18 cellular contexts compared by ENCODE assay signal in genomic region chr20:33857722-33858563, GRCh38. TPM values are rescaled to one million over a fixed set of nuclear protein-coding genes. Genes with fewer than 3 reads are reported as not detected.
A peak's percentile ranks its signal among the peaks of the same experiment; 100 is the strongest.
DNase-seq lines count a peak whose midpoint lies in the region; ATAC-seq and TF ChIP-seq lines count a peak whose summit lies in the region.
"Had no signal": no experiment of that assay in that cellular context is flagged by ENCODE, and none has a peak within 500 bp of the region (broad histone marks: within the 10 kb centered on the region; RNA-seq: fewer than 3 reads in every experiment).

No MANE protein-coding gene starts in this region.

- H3K4me3 ChIP-seq in OCI-LY7 (ENCODE audit: low read depth, low read length, poor library complexity, severe bottlenecking) (no peak overlapping the region), right atrium auricular region (no peak overlapping the region)
- H3K4me3 ChIP-seq: esophagus squamous epithelium, uterus had no signal

- intact Hi-C loops in OCI-LY7 (cut with micrococcal nuclease; ENCODE audit: unreplicated experiment), result loop anchor here (2.0 kb wide), 1 partner anchor 65 kb away; no protein-coding TSS in a partner anchor
- intact Hi-C loops in posterior vena cava (cut with DNase I), result loop anchor here in 1 of 2 donors (1.0 kb wide), 1 partner anchor 22 kb away; no protein-coding TSS in a partner anchor

- H3K27ac Mint-ChIP-seq in activated CD8-positive, alpha-beta memory T cell treated with anti-CD3 and anti-CD28 coated beads, Interleukin-2, amount 10 ng/mL, durations not matched to agents 7 days and 5 days, result peak overlapping the region; percentile 90
- H3K27ac Mint-ChIP-seq in central memory CD8-positive, alpha-beta T cell (ENCODE audit: low read depth), result peak overlapping the region; percentile 77
- H3K27ac Mint-ChIP-seq: dendritic cell treated with granulocyte-macrophage colony-stimulating factor and Interleukin-4, amounts not matched to agents 40 ng/mL and 50 ng/mL, for 4 days had no signal

- H3K36me3 ChIP-seq in OCI-LY7 (ENCODE audit: insufficient read depth, low read length), result peaks cover 37% of the 10 kb centered on the region
- peaks cover 21% of the 10 kb centered on the region for H3K36me3 ChIP-seq in right atrium auricular region
- H3K36me3 ChIP-seq: uterus had no signal

- TF ChIP-seq CTCF in OCI-LY7 (conservative IDR thresholded peaks at IDR 0.05; ENCODE audit: low read length) (no peak), right atrium auricular region (IDR thresholded peaks at IDR 0.05) (no peak)

- H4K20me1 ChIP-seq in OCI-LY7 (ENCODE audit: insufficient read depth, low read length), result no peaks in the 10 kb centered on the region

- H3K27ac ChIP-seq in OCI-LY7 (ENCODE audit: low read depth, low read length, poor library complexity, severe bottlenecking) (peak overlapping the region; percentile 57), right atrium auricular region (no peak overlapping the region)

- no peak for ATAC-seq in activated CD8-positive, alpha-beta memory T cell treated with anti-CD3 and anti-CD28 coated beads, Interleukin-2, amount 10 ng/mL, durations not matched to agents 7 days and 5 days
- ATAC-seq in central memory CD8-positive, alpha-beta T cell (replicated peaks; ENCODE audit: extremely low read depth, poor library complexity, severe bottlenecking), result no peak

- peaks cover 33% of the 10 kb centered on the region for H3K36me3 Mint-ChIP-seq in activated CD8-positive, alpha-beta memory T cell treated with anti-CD3 and anti-CD28 coated beads, Interleukin-2, amount 10 ng/mL, durations not matched to agents 7 days and 5 days
- H3K36me3 Mint-ChIP-seq in central memory CD8-positive, alpha-beta T cell (ENCODE audit: insufficient read depth), result peaks cover 13% of the 10 kb centered on the region

- POLR2A ChIA-PET in OCI-LY7 (lab: Charles Lee), result interaction anchor here (0.7 to 1.2 kb wide), 3 partner anchors 26 to 56 kb away, joined by 3 read pairs; no protein-coding TSS in a partner anchor

- no peak for DNase-seq in activated CD8-positive, alpha-beta memory T cell treated with anti-CD3 and anti-CD28 coated beads, Interleukin-2, amount 10 ng/mL, durations not matched to agents 7 days and 5 days
- no peak for DNase-seq in activated CD8-positive, alpha-beta memory T cell treated with anti-CD3 and anti-CD28 coated beads for 24 hours
- DNase-seq in OCI-LY7 (ENCODE audit: low spot score) (no peak), posterior vena cava (ENCODE audit: low spot score) (peak; percentile 32), right atrium auricular region (ENCODE audit: low spot score) (no peak), iPS-NIHi7 (ENCODE audit: extremely low spot score) (no peak), glomerular visceral epithelial cell (ENCODE audit: extremely low spot score) (no peak)
- DNase-seq in central memory CD8-positive, alpha-beta T cell (ENCODE audit: low spot score in 2 of 2), result no peak
- DNase-seq: activated CD4-positive, CD25-positive, alpha-beta regulatory T cell treated with anti-CD3 and anti-CD28 coated beads, Interleukin-2, amount 50 U/mL, for 72 hours; Caco-2; esophagus squamous epithelium; head of caudate nucleus; MV-4-11; NCI-H2081 treated with DMSO at 0.1 percent for 48 hours; RPMI8226; stimulated activated CD4-positive, alpha-beta T cell treated with anti-CD3 and anti-CD28 coated beads, Interleukin-4, amount 100 ng/mL, for 4 hours; uterus had no signal

- H3K9me2 ChIP-seq in OCI-LY7 (ENCODE audit: insufficient read depth, low read length), result no peaks in the 10 kb centered on the region

- no peaks in the 10 kb centered on the region for H3K79me2 ChIP-seq in OCI-LY7 (ENCODE audit: insufficient read depth, low read depth, low read length)

- H3K27me3 Mint-ChIP-seq in activated CD8-positive, alpha-beta memory T cell treated with anti-CD3 and anti-CD28 coated beads, Interleukin-2, amount 10 ng/mL, durations not matched to agents 7 days and 5 days, result no peaks in the 10 kb centered on the region
- H3K27me3 Mint-ChIP-seq in central memory CD8-positive, alpha-beta T cell, result no peaks in the 10 kb centered on the region
- H3K27me3 Mint-ChIP-seq: dendritic cell treated with granulocyte-macrophage colony-stimulating factor and Interleukin-4, amounts not matched to agents 40 ng/mL and 50 ng/mL, for 4 days had no signal

- H3K4me1 Mint-ChIP-seq in activated CD8-positive, alpha-beta memory T cell treated with anti-CD3 and anti-CD28 coated beads, Interleukin-2, amount 10 ng/mL, durations not matched to agents 7 days and 5 days, result peaks cover 46% of the 10 kb centered on the region
- peaks cover 30% of the 10 kb centered on the region for H3K4me1 Mint-ChIP-seq in central memory CD8-positive, alpha-beta T cell

- CTCF ChIA-PET in activated CD8-positive, alpha-beta memory T cell treated with anti-CD3 and anti-CD28 coated beads, Interleukin-2, amount 10 ng/mL, durations not matched to agents 7 days and 5 days (lab: Charles Lee), result interaction anchor here (0.7 to 1.5 kb wide), 6 partner anchors 10 to 255 kb away, joined by 3 to 8 read pairs (median 4); partner anchors contain the start of gene EIF2S2
- CTCF ChIA-PET in OCI-LY7 (lab: Charles Lee; ENCODE audit: unreplicated experiment), result interaction anchor here (1.6 kb wide), 1 partner anchor 17 kb away, joined by 4 read pairs; no protein-coding TSS in a partner anchor

- no peak overlapping the region for H3K4me2 ChIP-seq in OCI-LY7 (ENCODE audit: low read length)

- peaks cover 23% of the 10 kb centered on the region for H3K4me1 ChIP-seq in OCI-LY7 (ENCODE audit: insufficient read depth, low read length, poor library complexity, severe bottlenecking)
- peaks cover 0 to 12% of the 10 kb centered on the region in 2 donors for H3K4me1 ChIP-seq in right atrium auricular region
- H3K4me1 ChIP-seq: Caco-2 had no signal

- no peak overlapping the region for H3K4me3 Mint-ChIP-seq in activated CD8-positive, alpha-beta memory T cell treated with anti-CD3 and anti-CD28 coated beads, Interleukin-2, amount 10 ng/mL, durations not matched to agents 7 days and 5 days
- H3K4me3 Mint-ChIP-seq in central memory CD8-positive, alpha-beta T cell, result no peak overlapping the region
- H3K4me3 Mint-ChIP-seq: dendritic cell treated with granulocyte-macrophage colony-stimulating factor and Interleukin-4, amounts not matched to agents 40 ng/mL and 50 ng/mL, for 4 days had no signal

- no peaks in the 10 kb centered on the region for H3K9me3 Mint-ChIP-seq in activated CD8-positive, alpha-beta memory T cell treated with anti-CD3 and anti-CD28 coated beads, Interleukin-2, amount 10 ng/mL, durations not matched to agents 7 days and 5 days (ENCODE audit: low read depth)
- no peaks in the 10 kb centered on the region for H3K9me3 Mint-ChIP-seq in central memory CD8-positive, alpha-beta T cell
- H3K9me3 Mint-ChIP-seq: dendritic cell treated with granulocyte-macrophage colony-stimulating factor and Interleukin-4, amounts not matched to agents 40 ng/mL and 50 ng/mL, for 4 days had no signal

- BruUV-seq in OCI-LY7 (replicated peaks; lab: Mats Ljungman, UMichigan), result no TSS peak

- H3K9me3 ChIP-seq in OCI-LY7 (ENCODE audit: low read length), result no peaks in the 10 kb centered on the region
- H3K9me3 ChIP-seq in right atrium auricular region, result no peaks in the 10 kb centered on the region
- H3K9me3 ChIP-seq: Caco-2, esophagus squamous epithelium, uterus had no signal

- no peaks in the 10 kb centered on the region for H3K27me3 ChIP-seq in right atrium auricular region
- H3K27me3 ChIP-seq: esophagus squamous epithelium, uterus had no signal

- no peak overlapping the region for H2AFZ ChIP-seq in OCI-LY7 (ENCODE audit: low read length)

RNA-seq across cellular contexts. Expression of gene CHMP4B, which starts 46.8 kb away (rescaled TPM):
- total RNA-seq in activated CD8-positive, alpha-beta memory T cell treated with anti-CD3 and anti-CD28 coated beads, Interleukin-2, amount 10 ng/mL, durations not matched to agents 7 days and 5 days, result 10 to 100 TPM; 79.4 to 81.9 TPM
- 32.4 and 46.6 TPM in 2 replicates for total RNA-seq in OCI-LY7 (2014; rRNA removed; shearing (Covaris generic))
- 80.4 and 84.2 TPM in 2 replicates for total RNA-seq in OCI-LY7 (2022)
- total RNA-seq in posterior vena cava, result 100 to 1,000 TPM in 1 of 2 donors, 10 to 100 TPM in 1; 79.2 to 104 TPM
- 10 to 100 TPM; 57.0 to 79.5 TPM for total RNA-seq in right atrium auricular region
